13 cellular contexts compared by ENCODE assay signal in genomic region chr2:238009563-238009962, GRCh38. TPM values are rescaled to one million over a fixed set of nuclear protein-coding genes. Genes with fewer than 3 reads are reported as not detected.
DNase-seq lines count a peak whose midpoint lies in the region; ATAC-seq and TF ChIP-seq lines count a peak whose summit lies in the region.
"Had no signal": no experiment of that assay in that cellular context is flagged by ENCODE, and none has a peak within 500 bp of the region (broad histone marks: within the 10 kb centered on the region; RNA-seq: fewer than 3 reads in every experiment).

No MANE protein-coding gene starts in this region.

- CTCF ChIA-PET in activated CD8-positive, alpha-beta memory T cell treated with anti-CD3 and anti-CD28 coated beads, Interleukin-2, amount 10 ng/mL, durations not matched to agents 7 days and 5 days (lab: Charles Lee): interaction anchor here (1.0 kb wide), 1 partner anchor 87 kb away, joined by 3 read pairs; no protein-coding TSS in a partner anchor
- CTCF ChIA-PET in MCF 10A (lab: Yijun Ruan, JAX): interaction anchor here (0.6 to 1.1 kb wide), 5 partner anchors 15 to 862 kb away, joined by 3 to 5 read pairs (median 3); no protein-coding TSS in a partner anchor

- peak overlapping the region; percentile 31 to 71 for H3K27ac Mint-ChIP-seq in activated naive CD4-positive, alpha-beta T cell treated with anti-CD3 and anti-CD28 coated beads, Interleukin-2, amount 50 U/mL, for 72 hours
- peak overlapping the region; percentile 91 for H3K27ac Mint-ChIP-seq in activated naive CD8-positive, alpha-beta T cell
- H3K27ac Mint-ChIP-seq in activated CD8-positive, alpha-beta memory T cell treated with anti-CD3 and anti-CD28 coated beads, Interleukin-2, amount 10 ng/mL, durations not matched to agents 7 days and 5 days: no peak overlapping the region
- H3K27ac Mint-ChIP-seq in MCF 10A (ENCODE audit: low read depth, unreplicated experiment): no peak overlapping the region
- H3K27ac Mint-ChIP-seq: activated CD4-positive, alpha-beta memory T cell treated with anti-CD3 and anti-CD28 coated beads, Interleukin-2, amount 10 ng/mL, durations not matched to agents 7 days and 5 days; progenitor cell of endocrine pancreas had no signal

- H3K27ac ChIP-seq in layer of hippocampus (ENCODE audit: low read depth, low read length): peak overlapping the region; percentile 78
- H3K27ac ChIP-seq in temporal lobe (ENCODE audit: low read depth, low read length): peak overlapping the region; percentile 86
- H3K27ac ChIP-seq: colonic mucosa, uterus had no signal

- H3K36me3 Mint-ChIP-seq in activated naive CD4-positive, alpha-beta T cell treated with anti-CD3 and anti-CD28 coated beads, Interleukin-2, amount 50 U/mL, for 72 hours: peaks cover 18 to 19% of the 10 kb centered on the region in 2 donors
- H3K36me3 Mint-ChIP-seq in activated naive CD8-positive, alpha-beta T cell: peaks cover 41% of the 10 kb centered on the region
- peaks cover 4% of the 10 kb centered on the region for H3K36me3 Mint-ChIP-seq in activated CD8-positive, alpha-beta memory T cell treated with anti-CD3 and anti-CD28 coated beads, Interleukin-2, amount 10 ng/mL, durations not matched to agents 7 days and 5 days
- peaks cover 32% of the 10 kb centered on the region for H3K36me3 Mint-ChIP-seq in MCF 10A (ENCODE audit: insufficient read depth, unreplicated experiment)

- peak; percentile 71 to 73 for ATAC-seq in activated naive CD4-positive, alpha-beta T cell treated with anti-CD3 and anti-CD28 coated beads, Interleukin-2, amount 50 U/mL, for 72 hours
- no peak for ATAC-seq in activated CD8-positive, alpha-beta memory T cell treated with anti-CD3 and anti-CD28 coated beads, Interleukin-2, amount 10 ng/mL, durations not matched to agents 7 days and 5 days
- ATAC-seq in HG03280 (IDR thresholded peaks at IDR 0.05; ENCODE audit: unreplicated experiment): no peak

- DNase-seq in activated naive CD4-positive, alpha-beta T cell treated with anti-CD3 and anti-CD28 coated beads, Interleukin-2, amount 50 U/mL, for 72 hours (ENCODE audit: low spot score in 2 of 2): no peak
- no peak for DNase-seq in activated naive CD4-positive, alpha-beta T cell treated with anti-CD3 and anti-CD28 coated beads, Interleukin-2, amount 50 U/mL, for 16 hours
- DNase-seq in activated CD8-positive, alpha-beta memory T cell treated with anti-CD3 and anti-CD28 coated beads, Interleukin-2, amount 10 ng/mL, durations not matched to agents 7 days and 5 days: no peak
- DNase-seq in MCF 10A (ENCODE audit: unreplicated experiment): no peak
- DNase-seq: activated CD4-positive, alpha-beta memory T cell treated with anti-CD3 and anti-CD28 coated beads, Interleukin-2, amount 10 ng/mL, durations not matched to agents 7 days and 5 days; colonic mucosa; NCI-H446; uterus had no signal

- TF ChIP-seq CTCF in MCF 10A (IDR thresholded peaks at IDR 0.05; ENCODE audit: unreplicated experiment): no peak

- BruUV-seq in MCF 10A (replicated peaks; lab: Mats Ljungman, UMichigan): no TSS peak

- no peaks in the 10 kb centered on the region for H3K27me3 ChIP-seq in layer of hippocampus (ENCODE audit: control insufficient read depth, insufficient read depth, low read length)
- H3K27me3 ChIP-seq: colonic mucosa, uterus had no signal

- H3K4me3 Mint-ChIP-seq in activated naive CD8-positive, alpha-beta T cell: peak overlapping the region; percentile 48
- H3K4me3 Mint-ChIP-seq in activated CD8-positive, alpha-beta memory T cell treated with anti-CD3 and anti-CD28 coated beads, Interleukin-2, amount 10 ng/mL, durations not matched to agents 7 days and 5 days: no peak overlapping the region
- no peak overlapping the region for H3K4me3 Mint-ChIP-seq in MCF 10A (ENCODE audit: unreplicated experiment)
- H3K4me3 Mint-ChIP-seq: activated CD4-positive, alpha-beta memory T cell treated with anti-CD3 and anti-CD28 coated beads, Interleukin-2, amount 10 ng/mL, durations not matched to agents 7 days and 5 days had no signal

- POLR2A ChIA-PET in MCF 10A (lab: Yijun Ruan, JAX): interaction anchor here (0.7 kb wide), 1 partner anchor 9 kb away, joined by 3 read pairs; no protein-coding TSS in a partner anchor

- peaks cover 0 to 5% of the 10 kb centered on the region in 2 donors for H3K9me3 Mint-ChIP-seq in activated naive CD4-positive, alpha-beta T cell treated with anti-CD3 and anti-CD28 coated beads, Interleukin-2, amount 50 U/mL, for 72 hours
- peaks cover 5% of the 10 kb centered on the region for H3K9me3 Mint-ChIP-seq in activated naive CD8-positive, alpha-beta T cell (ENCODE audit: low read depth)
- H3K9me3 Mint-ChIP-seq in activated CD8-positive, alpha-beta memory T cell treated with anti-CD3 and anti-CD28 coated beads, Interleukin-2, amount 10 ng/mL, durations not matched to agents 7 days and 5 days (ENCODE audit: low read depth): no peaks in the 10 kb centered on the region
- no peaks in the 10 kb centered on the region for H3K9me3 Mint-ChIP-seq in MCF 10A (ENCODE audit: unreplicated experiment)
- H3K9me3 Mint-ChIP-seq: activated CD4-positive, alpha-beta memory T cell treated with anti-CD3 and anti-CD28 coated beads, Interleukin-2, amount 10 ng/mL, durations not matched to agents 7 days and 5 days had no signal

- H3K4me1 Mint-ChIP-seq in activated naive CD8-positive, alpha-beta T cell (ENCODE audit: low read depth): peaks cover 53% of the 10 kb centered on the region
- peaks cover 7% of the 10 kb centered on the region for H3K4me1 Mint-ChIP-seq in activated CD8-positive, alpha-beta memory T cell treated with anti-CD3 and anti-CD28 coated beads, Interleukin-2, amount 10 ng/mL, durations not matched to agents 7 days and 5 days
- H3K4me1 Mint-ChIP-seq in MCF 10A (ENCODE audit: insufficient read depth, unreplicated experiment): peaks cover 24% of the 10 kb centered on the region

- intact Hi-C loops in MCF 10A (cut with micrococcal nuclease): no loop called here

- no peaks in the 10 kb centered on the region for H3K27me3 Mint-ChIP-seq in activated naive CD8-positive, alpha-beta T cell
- no peaks in the 10 kb centered on the region for H3K27me3 Mint-ChIP-seq in activated CD8-positive, alpha-beta memory T cell treated with anti-CD3 and anti-CD28 coated beads, Interleukin-2, amount 10 ng/mL, durations not matched to agents 7 days and 5 days
- no peaks in the 10 kb centered on the region for H3K27me3 Mint-ChIP-seq in MCF 10A (ENCODE audit: insufficient read depth, unreplicated experiment)
- H3K27me3 Mint-ChIP-seq: activated CD4-positive, alpha-beta memory T cell treated with anti-CD3 and anti-CD28 coated beads, Interleukin-2, amount 10 ng/mL, durations not matched to agents 7 days and 5 days; progenitor cell of endocrine pancreas had no signal

RNA-seq across cellular contexts. Expression of gene UBE2F, which starts 42.7 kb away (rescaled TPM):
- total RNA-seq in activated naive CD4-positive, alpha-beta T cell treated with anti-CD3 and anti-CD28 coated beads, Interleukin-2, amount 50 U/mL, for 72 hours: 100 to 1,000 TPM in 1 of 2 donors, 10 to 100 TPM in 1; 64.5 to 175 TPM
- total RNA-seq in temporal lobe (23.6 TPM), MCF 10A (2022) (116 and 125 TPM in 2 replicates)
- 10 to 100 TPM; 22.1 to 44.1 TPM for total RNA-seq in activated CD8-positive, alpha-beta memory T cell treated with anti-CD3 and anti-CD28 coated beads, Interleukin-2, amount 10 ng/mL, durations not matched to agents 7 days and 5 days

RNA-seq across cellular contexts. Expression of gene SCLY, which starts 51.2 kb away (rescaled TPM):
- total RNA-seq in activated naive CD4-positive, alpha-beta T cell treated with anti-CD3 and anti-CD28 coated beads, Interleukin-2, amount 50 U/mL, for 72 hours: 10 to 100 TPM; 58.0 to 75.2 TPM
- total RNA-seq in temporal lobe: 7.6 TPM
- 10 to 100 TPM; 29.1 to 53.8 TPM for total RNA-seq in activated CD8-positive, alpha-beta memory T cell treated with anti-CD3 and anti-CD28 coated beads, Interleukin-2, amount 10 ng/mL, durations not matched to agents 7 days and 5 days
- total RNA-seq in MCF 10A (2022): 40.1 and 40.4 TPM in 2 replicates

Comparison
In these comparisons a context has a peak if more than half of its experiments do, and no peak if none do; other contexts are left out.
1. ATAC-seq: peak in activated naive CD4-positive, alpha-beta T cell treated with anti-CD3 and anti-CD28 coated beads, Interleukin-2, amount 50 U/mL, for 72 hours (2 of 2); none in activated CD8-positive, alpha-beta memory T cell treated with anti-CD3 and anti-CD28 coated beads, Interleukin-2, amount 10 ng/mL, durations not matched to agents 7 days and 5 days (single experiment) and HG03280 (single experiment).
2. H3K27ac Mint-ChIP-seq: peak in activated naive CD4-positive, alpha-beta T cell treated with anti-CD3 and anti-CD28 coated beads, Interleukin-2, amount 50 U/mL, for 72 hours (2 of 2) and activated naive CD8-positive, alpha-beta T cell (single experiment); none in activated CD8-positive, alpha-beta memory T cell treated with anti-CD3 and anti-CD28 coated beads, Interleukin-2, amount 10 ng/mL, durations not matched to agents 7 days and 5 days (single experiment) and MCF 10A (single experiment).